Comparison of ENCODE assay signal across 8 cellular contexts in the genomic region with DNA sequence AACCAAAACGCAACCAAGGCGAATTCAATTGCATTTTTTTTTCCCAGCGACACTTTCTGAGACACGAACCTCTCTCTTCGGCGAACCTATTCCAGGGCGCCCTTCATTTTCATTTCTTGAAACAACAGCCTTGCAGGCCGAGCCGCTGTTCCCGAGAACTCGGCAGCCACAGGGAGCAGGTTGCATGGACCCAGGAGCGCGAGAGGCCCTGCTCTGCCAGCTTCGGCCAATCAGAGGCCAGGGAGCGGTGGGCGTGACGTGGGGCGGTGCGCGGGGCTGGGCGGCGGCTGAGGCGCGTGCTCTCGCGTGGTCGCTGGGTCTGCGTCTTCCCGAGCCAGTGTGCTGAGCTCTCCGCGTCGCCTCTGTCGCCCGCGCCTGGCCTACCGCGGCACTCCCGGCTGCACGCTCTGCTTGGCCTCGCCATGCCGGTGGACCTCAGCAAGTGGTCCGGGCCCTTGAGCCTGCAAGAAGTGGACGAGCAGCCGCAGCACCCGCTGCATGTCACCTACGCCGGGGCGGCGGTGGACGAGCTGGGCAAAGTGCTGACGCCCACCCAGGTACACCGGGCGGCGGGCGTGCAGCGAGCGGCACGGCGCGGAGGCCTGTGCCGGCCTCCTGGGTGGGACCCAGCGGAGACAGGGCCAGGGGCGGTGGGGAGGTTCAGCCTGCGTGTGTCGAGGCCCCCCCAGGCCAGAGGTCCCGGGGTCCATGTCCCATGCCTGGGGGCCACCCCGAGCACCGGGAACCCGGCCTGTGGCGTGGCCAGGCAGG. TPM values are rescaled to one million over a fixed set of nuclear protein-coding genes. Genes with fewer than 3 reads are reported as not detected.
DNase-seq lines count a peak whose midpoint lies in the region; TF ChIP-seq lines count a peak whose summit lies in the region.

A gene (plus strand): TSS at position 337 of the 771 bp plus-strand sequence. CDS start 86 bp downstream, at position 423.

- H3K9me3 ChIP-seq in SJCRH30 (replicated peaks) (no peaks in the 10 kb centered on the region), neural progenitor cell (ENCODE audit: low read depth) (no peaks in the 10 kb centered on the region), stomach smooth muscle (ENCODE audit: control insufficient read depth in 2 of 2, low read length in 2 of 2) (no peaks in the 10 kb centered on the region)

- H3K4me1 Mint-ChIP-seq in neural progenitor cell = peaks cover 18% of the 10 kb centered on the region

- H3K27me3 Mint-ChIP-seq in neural progenitor cell (ENCODE audit: insufficient read depth, low read depth) = peaks cover 4% of the 10 kb centered on the region

- H3K27ac Mint-ChIP-seq in neural progenitor cell = peak within 1 kb of the TSS; percentile 91

- peak within 1 kb of the TSS; percentile 71 for H3K9ac ChIP-seq in neural progenitor cell
- peak within 1 kb of the TSS; percentile 90 to 95 for H3K9ac ChIP-seq in stomach smooth muscle (ENCODE audit: low read length in 2 of 2)

- no peaks in the 10 kb centered on the region for H3K9me3 Mint-ChIP-seq in neural progenitor cell

- DNase-seq in G401 (ENCODE audit: low spot score) = peak; percentile 95
- peak; percentile 96 for DNase-seq in H7
- DNase-seq in M059J (ENCODE audit: low read depth) = peak; percentile 89
- DNase-seq in SJCRH30 = peak; percentile 91
- DNase-seq in activated gamma-delta T cell treated with anti-CD3 and anti-CD28 coated beads, Interleukin-2, amount 50 U/mL, for 16 hours (ENCODE audit: low read depth) = peak; percentile 84
- DNase-seq in foreskin fibroblast = peak; percentile 90 to 97
- peak; percentile 89 for DNase-seq in neural progenitor cell (ENCODE audit: low spot score)

- peaks cover 19% of the 10 kb centered on the region for H4K20me1 ChIP-seq in neural progenitor cell (ENCODE audit: low read depth)

- H3K4me3 Mint-ChIP-seq in neural progenitor cell = peak within 1 kb of the TSS; percentile 94

- peak within 1 kb of the TSS; percentile 89 for H3K4me2 ChIP-seq in neural progenitor cell

- H3K79me2 ChIP-seq in neural progenitor cell (ENCODE audit: low read depth) = peaks cover 35% of the 10 kb centered on the region

- H3K36me3 Mint-ChIP-seq in neural progenitor cell = peaks cover 16% of the 10 kb centered on the region

- H3K36me3 ChIP-seq in H7 (replicated peaks; ENCODE audit: control insufficient read depth, insufficient read depth, low read length) (peaks cover 17% of the 10 kb centered on the region), SJCRH30 (peaks cover 18% of the 10 kb centered on the region; the same call in 1 of the 2 replicates), neural progenitor cell (no peaks in the 10 kb centered on the region), stomach smooth muscle (ENCODE audit: control insufficient read depth in 2 of 2, insufficient read depth in 2 of 2, low read length in 2 of 2) (peaks cover 12 to 18% of the 10 kb centered on the region in 2 donors)

- H2AFZ ChIP-seq in neural progenitor cell (replicated peaks) = peak within 1 kb of the TSS; percentile 68

- TF ChIP-seq CTCF in foreskin fibroblast (IDR thresholded peaks at IDR 0.05; ENCODE audit: low read depth, low read length) (no peak), neural progenitor cell (IDR thresholded peaks at IDR 0.05) (no peak)

- H3K27me3 ChIP-seq in H7 (ENCODE audit: control insufficient read depth, insufficient read depth, low read length) = no peaks in the 10 kb centered on the region
- H3K27me3 ChIP-seq in SJCRH30 = no peaks in the 10 kb centered on the region
- H3K27me3 ChIP-seq in neural progenitor cell = no peaks in the 10 kb centered on the region
- no peaks in the 10 kb centered on the region for H3K27me3 ChIP-seq in stomach smooth muscle (ENCODE audit: control insufficient read depth in 1 of 2, insufficient read depth in 2 of 2, low read length in 2 of 2)

- H3K4me3 ChIP-seq in H7 (ENCODE audit: insufficient read depth, low read depth, low read length) (peak within 1 kb of the TSS; percentile 90), SJCRH30 (peak within 1 kb of the TSS; percentile 89), foreskin fibroblast (ENCODE audit: low read depth in 1 of 2, low read length in 2 of 2) (peak within 1 kb of the TSS; percentile 67 to 99), neural progenitor cell (peak within 1 kb of the TSS; percentile 69), stomach smooth muscle (ENCODE audit: low read length in 2 of 2) (peak within 1 kb of the TSS; percentile 90 to 97)

- H3K4me1 ChIP-seq in SJCRH30 = peaks cover 9% of the 10 kb centered on the region
- no peaks in the 10 kb centered on the region for H3K4me1 ChIP-seq in neural progenitor cell
- peaks cover 15% of the 10 kb centered on the region for H3K4me1 ChIP-seq in stomach smooth muscle (ENCODE audit: control insufficient read depth, insufficient read depth, low read length)

- in situ Hi-C loops in G401 (cut with HindIII; ENCODE audit: low sequenced_read_pairs) = no loop called here

- H3K27ac ChIP-seq in SJCRH30 (peak within 1 kb of the TSS; percentile 60), neural progenitor cell (no peak within 1 kb of the TSS), stomach smooth muscle (ENCODE audit: low read length) (peak within 1 kb of the TSS; percentile 83)

- H3F3A ChIP-seq in neural progenitor cell (ENCODE audit: low read depth) = no peaks in the 10 kb centered on the region

RNA-seq across cellular contexts. Expression of the gene that starts here (rescaled TPM):
- total RNA-seq in G401 (2014; rRNA removed; shearing (Covaris generic)) = 259 and 282 TPM in 2 replicates
- total RNA-seq in H7 (2014; rRNA removed; shearing (Covaris generic)) = 338 and 372 TPM in 2 replicates
- 251 and 299 TPM in 2 replicates for total RNA-seq in M059J (2014; rRNA removed; shearing (Covaris generic))
- 172 and 184 TPM in 2 replicates for total RNA-seq in SJCRH30 (2014; rRNA removed; shearing (Covaris generic))
- total RNA-seq in neural progenitor cell (ENCODE audit: low replicate concordance) = 266 and 406 TPM in 2 replicates
